28 cellular contexts compared by ENCODE assay signal in the genomic region with DNA sequence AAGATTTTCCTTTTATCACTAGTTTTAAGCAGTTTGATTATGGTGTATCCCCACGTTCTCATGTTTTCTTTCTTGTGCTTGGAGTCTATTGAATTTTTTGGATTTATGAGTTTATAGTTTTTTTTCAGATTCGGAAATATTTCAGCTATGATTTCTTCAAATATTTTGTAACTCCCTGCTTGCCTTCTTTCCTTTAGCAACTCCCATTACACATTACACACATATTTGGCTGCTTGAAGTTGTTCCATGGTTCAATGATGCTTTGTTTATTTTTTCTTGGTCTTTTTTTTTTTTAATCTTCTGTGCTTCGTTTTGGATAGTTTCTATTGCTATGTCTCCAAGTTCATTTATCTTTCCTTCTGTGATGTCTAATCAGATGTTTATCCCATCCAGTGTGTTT. TPM values are rescaled to one million over a fixed set of nuclear protein-coding genes. Genes with fewer than 3 reads are reported as not detected.
A peak's percentile ranks its signal among the peaks of the same experiment; 100 is the strongest.
DNase-seq lines count a peak whose midpoint lies in the region; ATAC-seq and TF ChIP-seq lines count a peak whose summit lies in the region.
"Had no signal": no experiment of that assay in that cellular context is flagged by ENCODE, and none has a peak within 500 bp of the region (broad histone marks: within the 10 kb centered on the region; RNA-seq: fewer than 3 reads in every experiment).

No MANE protein-coding gene starts in this region.

- 50% methylated on average over 3 of the region's 3 CpGs for WGBS in esophagus muscularis mucosa

- peak; percentile 79 for DNase-seq in AG10803 (ENCODE audit: low read depth)
- DNase-seq in amniotic stem cell (lab: John Stamatoyannopoulos, UW) = peak; percentile 25
- DNase-seq in fibroblast of pulmonary artery (ENCODE audit: low read depth) = peak; percentile 46
- DNase-seq in sciatic nerve (ENCODE audit: low spot score) = no peak
- DNase-seq in NCI-H1436 treated with DMSO at 0.1 percent for 48 hours (lab: John Stamatoyannopoulos, UW) = no peak
- DNase-seq in activated CD4-positive, alpha-beta T cell treated with anti-CD3 and anti-CD28 coated beads for 1 hour = no peak
- DNase-seq in cortex of kidney (lab: John Stamatoyannopoulos, UW) = no peak
- DNase-seq in esophagus muscularis mucosa (ENCODE audit: extremely low spot score) = no peak
- DNase-seq: activated CD4-positive, alpha-beta T cell treated with anti-CD3 and anti-CD28 coated beads for 36 hours; activated CD8-positive, alpha-beta memory T cell treated with anti-CD3 and anti-CD28 coated beads, Interleukin-2, amount 50 U/mL, for 48 hours; activated CD8-positive, alpha-beta T cell treated with anti-CD3 and anti-CD28 coated beads for 36 hours; activated naive CD4-positive, alpha-beta T cell treated with anti-CD3 and anti-CD28 coated beads, Interleukin-2, amount 10 ng/mL, durations not matched to agents 7 days and 5 days; amygdala; colonic mucosa; DMS153; mammary epithelial cell; MV-4-11; NCI-H2107; NCI-H446; NCI-H82; ovary; Peyer's patch; stimulated activated CD4-positive, alpha-beta T cell treated with anti-CD3 and anti-CD28 coated beads, Interleukin-1b, Interleukin-23, amount 100 ng/mL, for 48 hours; stimulated activated naive CD4-positive, alpha-beta T cell treated with Interleukin-2 at 50 U/mL for 16 hours had no signal

- no peaks in the 10 kb centered on the region for H3K27me3 ChIP-seq in esophagus muscularis mucosa
- H3K27me3 ChIP-seq: BLaER1, breast epithelium, colonic mucosa, ovary, Peyer's patch had no signal

- TF ChIP-seq CTCF in AG10803 (conservative IDR thresholded peaks at IDR 0.05; ENCODE audit: low read length) (no peak), fibroblast of pulmonary artery (IDR thresholded peaks at IDR 0.05; ENCODE audit: low read length, missing control alignments) (no peak), esophagus muscularis mucosa (IDR thresholded peaks at IDR 0.05) (no peak)

- no peaks in the 10 kb centered on the region for H3K36me3 ChIP-seq in esophagus muscularis mucosa
- H3K36me3 ChIP-seq: BLaER1, breast epithelium, colonic mucosa, ovary, Peyer's patch had no signal

- no peak for TF ChIP-seq POLR2A in esophagus muscularis mucosa (IDR thresholded peaks at IDR 0.05; ENCODE audit: low read depth)

- no peak overlapping the region for H3K27ac ChIP-seq in esophagus muscularis mucosa (replicated peaks in 1 of 4)
- H3K27ac ChIP-seq: A549, BLaER1, breast epithelium, colonic mucosa, ovary, Peyer's patch had no signal

- TF ChIP-seq EP300 in esophagus muscularis mucosa (IDR thresholded peaks at IDR 0.05) = no peak

- peak; percentile 61 for ATAC-seq in sciatic nerve
- ATAC-seq: A549; activated CD4-positive, alpha-beta T cell treated with anti-CD3 and anti-CD28 coated beads for 36 hours; activated CD8-positive, alpha-beta T cell treated with anti-CD3 and anti-CD28 coated beads for 36 hours; esophagus mucosa had no signal

- H3K4me3 ChIP-seq in AG10803 (ENCODE audit: low read length) = no peak overlapping the region
- H3K4me3 ChIP-seq in fibroblast of pulmonary artery (replicated peaks; ENCODE audit: low read depth, low read length) = no peak overlapping the region
- no peak overlapping the region for H3K4me3 ChIP-seq in esophagus muscularis mucosa
- H3K4me3 ChIP-seq: A549, BLaER1, breast epithelium, colonic mucosa, ovary, Peyer's patch had no signal

- intact Hi-C loops in sciatic nerve (cut with DNase I) = no loop called here
- intact Hi-C loops in esophagus muscularis mucosa (cut with DNase I) = no loop called here

- H3K9me3 ChIP-seq in esophagus muscularis mucosa = no peaks in the 10 kb centered on the region
- H3K9me3 ChIP-seq: A549, BLaER1, colonic mucosa, ovary, Peyer's patch had no signal

- no peaks in the 10 kb centered on the region for H3K4me1 ChIP-seq in esophagus muscularis mucosa
- H3K4me1 ChIP-seq: A549, BLaER1, breast epithelium, colonic mucosa, Peyer's patch had no signal

RNA-seq across cellular contexts. Expression of a gene that starts 48.5 kb away (rescaled TPM):
- total RNA-seq in sciatic nerve (14.4 TPM), esophagus muscularis mucosa (10 to 100 TPM in 2 of 4 donors, 1 to 10 TPM in 2; 5.8 to 12.6 (median 10.0) TPM)

Comparison
In these comparisons a context has a peak if more than half of its experiments do, and no peak if none do; other contexts are left out.
1. DNase-seq: peak in AG10803 (single experiment), amniotic stem cell (single experiment) and fibroblast of pulmonary artery (single experiment); none in sciatic nerve (single experiment), NCI-H1436 treated with DMSO at 0.1 percent for 48 hours (single experiment), activated CD4-positive, alpha-beta T cell treated with anti-CD3 and anti-CD28 coated beads for 1 hour (single experiment), cortex of kidney (single experiment) and esophagus muscularis mucosa (single experiment).